21 cellular contexts compared by ENCODE assay signal in genomic region chr2:159410276-159410675, GRCh38.
DNase-seq lines count a peak whose midpoint lies in the region; ATAC-seq, FAIRE-seq and TF ChIP-seq lines count a peak whose summit lies in the region.
"Had no signal": no experiment of that assay in that cellular context is flagged by ENCODE, and none has a peak within 500 bp of the region (broad histone marks: within the 10 kb centered on the region; RNA-seq: fewer than 3 reads in every experiment).

No MANE protein-coding gene starts in this region.

- H3K9me3 Mint-ChIP-seq in endodermal cell, result peaks cover 7% of the 10 kb centered on the region
- H3K9me3 Mint-ChIP-seq: CD8-positive, alpha-beta memory T cell had no signal

- TF ChIP-seq CTCF in GM12865 (IDR thresholded peaks at IDR 0.05; ENCODE audit: insufficient read depth, low read depth, low read length, missing control alignments) (no peak), endodermal cell (conservative IDR thresholded peaks at IDR 0.05) (no peak)

- no peak for TF ChIP-seq POLR2A in GM12891 (IDR thresholded peaks at IDR 0.05; ENCODE audit: low read depth, low read length)

- no peaks in the 10 kb centered on the region for H3K27me3 Mint-ChIP-seq in endodermal cell (ENCODE audit: insufficient read depth)

- peaks cover 7% of the 10 kb centered on the region for H3K9me3 ChIP-seq in endodermal cell (ENCODE audit: control insufficient read depth, low read length)

- no peak overlapping the region for H3K27ac ChIP-seq in endodermal cell (ENCODE audit: low read depth, low read length)
- H3K27ac ChIP-seq: PC-9, RWPE1 had no signal

- H3K27me3 ChIP-seq in endodermal cell (ENCODE audit: control insufficient read depth, insufficient read depth, low read length, poor library complexity, severe bottlenecking), result no peaks in the 10 kb centered on the region

- peaks cover 55% of the 10 kb centered on the region for H3K36me3 Mint-ChIP-seq in endodermal cell (ENCODE audit: low read depth)

- H3K9ac ChIP-seq in endodermal cell (ENCODE audit: extremely low read depth, low read length, poor library complexity, severe bottlenecking), result no peak overlapping the region

- no peaks in the 10 kb centered on the region for H3K4me1 ChIP-seq in endodermal cell (ENCODE audit: control insufficient read depth, insufficient read depth, low read length)

- peak; percentile 5 for FAIRE-seq in GM12891 (lab: Jason Lieb, UNC)
- FAIRE-seq: H54 had no signal

- peaks cover 46% of the 10 kb centered on the region for H3K36me3 ChIP-seq in endodermal cell (ENCODE audit: control insufficient read depth, insufficient read depth, low read length)

- WGBS in endodermal cell (ENCODE audit: insufficient coverage in 1 of 2, insufficient read length in 1 of 2), 2 experiments, result 74 to 88% methylated on average over 1 to 4 of the region's 5 CpGs

- peak overlapping the region; percentile 75 for H3K27ac Mint-ChIP-seq in endodermal cell

- ATAC-seq in HG02852 (IDR thresholded peaks at IDR 0.05; ENCODE audit: unreplicated experiment) (peak; percentile 45), GM21381 (IDR thresholded peaks at IDR 0.05; ENCODE audit: unreplicated experiment) (no peak), GM18907 (IDR thresholded peaks at IDR 0.05; ENCODE audit: unreplicated experiment) (no peak)

- no peak overlapping the region for H3K4me3 Mint-ChIP-seq in endodermal cell
- H3K4me3 Mint-ChIP-seq: CD8-positive, alpha-beta memory T cell had no signal

- DNase-seq in GM12865 (ENCODE audit: low read depth), result peak; percentile 19
- DNase-seq in GM12891 (ENCODE audit: insufficient read length, low spot score), result no peak
- DNase-seq in endodermal cell, result no peak
- no peak for DNase-seq in mucosa of gallbladder (ENCODE audit: low spot score)
- DNase-seq: ACHN; C1 segment of cervical spinal cord; CD8-positive, alpha-beta memory T cell; DMS53; EL; IMR-90; NCI-H1417 treated with DMSO at 0.1 percent for 48 hours; NCI-H1930; NCI-H226; NCI-H524; NCI-H82; PC-9 had no signal

- H3K4me1 Mint-ChIP-seq in endodermal cell, result no peaks in the 10 kb centered on the region

- H3K4me3 ChIP-seq in GM12865 (ENCODE audit: low read depth, low read length) (no peak overlapping the region), endodermal cell (ENCODE audit: low read length) (no peak overlapping the region)
- H3K4me3 ChIP-seq: PC-9 had no signal

TF ChIP-seq in GM12891, 5 proteins besides CTCF, POLR2A, EP300 and RAD21:
- TF ChIP-seq POU2F2 (IDR thresholded peaks at IDR 0.05; ENCODE audit: low read depth, low read length) (no peak), TAF1 (IDR thresholded peaks at IDR 0.05; ENCODE audit: low read depth, low read length) (no peak), PAX5 (IDR thresholded peaks at IDR 0.05; ENCODE audit: insufficient read depth, low read length, severe bottlenecking) (no peak), POLR2AphosphoS5 (IDR thresholded peaks at IDR 0.05; ENCODE audit: low read depth, low read length) (no peak), SPI1 (IDR thresholded peaks at IDR 0.05; ENCODE audit: low read depth, low read length) (no peak)
